ENCODE assay signal across 8 cellular contexts in the genomic region with DNA sequence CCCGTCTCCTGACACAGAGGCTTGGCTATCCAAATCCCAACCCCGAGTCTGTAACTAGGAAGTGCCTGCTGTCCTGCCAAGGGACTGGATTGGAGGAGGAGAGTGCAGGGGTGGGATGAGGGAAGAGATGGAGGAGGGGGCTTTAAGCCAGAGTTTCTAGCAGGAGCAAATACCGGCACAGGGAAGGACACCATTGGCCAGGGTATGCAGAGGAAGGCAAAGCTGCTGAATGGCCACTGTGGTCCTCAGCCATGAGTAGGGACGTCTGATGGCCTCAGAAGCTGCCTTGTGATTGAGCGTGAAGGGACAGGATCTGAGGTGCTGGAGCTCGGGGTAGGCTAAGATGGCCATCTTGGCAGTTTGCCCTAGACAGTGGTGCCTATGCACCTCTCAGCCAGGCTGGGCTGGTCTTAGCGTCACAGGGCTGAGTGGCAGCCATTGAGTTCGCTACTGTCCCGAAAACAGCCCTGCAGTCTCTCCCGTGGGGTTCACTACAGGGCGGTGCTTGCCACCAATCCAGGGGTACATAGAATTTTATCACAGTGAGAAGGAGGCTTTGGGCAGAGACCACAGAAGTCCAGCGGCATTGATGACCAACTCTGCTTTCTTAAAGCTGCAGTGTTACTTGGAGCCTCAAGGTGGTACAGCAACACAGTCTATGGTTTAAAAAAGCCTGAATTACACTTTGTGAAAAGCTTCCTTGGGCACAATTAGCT.
DNase-seq lines count a peak whose midpoint lies in the region; ATAC-seq and TF ChIP-seq lines count a peak whose summit lies in the region.

No MANE protein-coding gene starts in this region.

- H3K27ac Mint-ChIP-seq in neural progenitor cell: no peak overlapping the region

- H3K4me1 Mint-ChIP-seq in neural progenitor cell: no peaks in the 10 kb centered on the region

- TF ChIP-seq CTCF in OCI-LY1 (IDR thresholded peaks at IDR 0.05; ENCODE audit: low read length) (peak; percentile 55), neural progenitor cell (IDR thresholded peaks at IDR 0.05) (peak; percentile 64)

- H3K9ac ChIP-seq in OCI-LY1 (ENCODE audit: low read length) (no peak overlapping the region), neural progenitor cell (no peak overlapping the region)

- no peaks in the 10 kb centered on the region for H3K36me3 Mint-ChIP-seq in neural progenitor cell

- DNase-seq in activated T-cell treated with anti-CD3 and anti-CD28 coated beads, Interleukin-2, amount 50 U/mL, for 1 hour: peak; percentile 26
- DNase-seq in activated T-cell treated with anti-CD3 and anti-CD28 coated beads for 4 hours (no peak), dermis blood vessel endothelial cell (peak; percentile 27), neural progenitor cell (ENCODE audit: low spot score) (peak; percentile 62), activated gamma-delta T cell treated with Interleukin-2 at 50 U/mL for 16 hours (no peak), substantia nigra (lab: John Stamatoyannopoulos, UW) (no peak)

- no peaks in the 10 kb centered on the region for H3K79me2 ChIP-seq in OCI-LY1 (ENCODE audit: insufficient read depth, low read length)
- no peaks in the 10 kb centered on the region for H3K79me2 ChIP-seq in neural progenitor cell (ENCODE audit: low read depth)

- no peaks in the 10 kb centered on the region for H3K27me3 ChIP-seq in OCI-LY1 (ENCODE audit: insufficient read depth, low read length)
- no peaks in the 10 kb centered on the region for H3K27me3 ChIP-seq in neural progenitor cell

- H3K36me3 ChIP-seq in OCI-LY1 (ENCODE audit: insufficient read depth, low read length) (no peaks in the 10 kb centered on the region), neural progenitor cell (no peaks in the 10 kb centered on the region)

- H3K27me3 Mint-ChIP-seq in neural progenitor cell (ENCODE audit: insufficient read depth, low read depth): peaks cover 7% of the 10 kb centered on the region

- no peaks in the 10 kb centered on the region for H3K9me3 Mint-ChIP-seq in neural progenitor cell

- H3K4me3 Mint-ChIP-seq in neural progenitor cell: no peak overlapping the region

- H3K4me3 ChIP-seq in OCI-LY1 (ENCODE audit: low read depth, low read length, poor library complexity, severe bottlenecking) (no peak overlapping the region), neural progenitor cell (no peak overlapping the region)

- H4K20me1 ChIP-seq in OCI-LY1 (ENCODE audit: insufficient read depth, low read length) (no peaks in the 10 kb centered on the region), neural progenitor cell (ENCODE audit: low read depth) (no peaks in the 10 kb centered on the region)

- no peak overlapping the region for H3K27ac ChIP-seq in OCI-LY1 (ENCODE audit: low read depth, low read length, poor library complexity, severe bottlenecking)
- no peak overlapping the region for H3K27ac ChIP-seq in neural progenitor cell
- no peak overlapping the region for H3K27ac ChIP-seq in substantia nigra (ENCODE audit: low read depth, low read length, poor library complexity, severe bottlenecking)

- H3K9me2 ChIP-seq in OCI-LY1 (ENCODE audit: low read depth, low read length): no peaks in the 10 kb centered on the region

- peak; percentile 73 for ATAC-seq in HG02588 (IDR thresholded peaks at IDR 0.05; ENCODE audit: unreplicated experiment)

- H3K9me3 ChIP-seq in OCI-LY1 (ENCODE audit: low read length): no peaks in the 10 kb centered on the region
- no peaks in the 10 kb centered on the region for H3K9me3 ChIP-seq in neural progenitor cell (ENCODE audit: low read depth)

- H3F3A ChIP-seq in OCI-LY1 (ENCODE audit: insufficient read depth, low read length) (no peaks in the 10 kb centered on the region), neural progenitor cell (ENCODE audit: low read depth) (no peaks in the 10 kb centered on the region)

- H3K4me2 ChIP-seq in OCI-LY1 (ENCODE audit: low read length) (no peak overlapping the region), neural progenitor cell (no peak overlapping the region)

- H2AFZ ChIP-seq in OCI-LY1 (ENCODE audit: low read length) (no peak overlapping the region), neural progenitor cell (replicated peaks) (peak overlapping the region; percentile 82)

- H3K4me1 ChIP-seq in OCI-LY1 (ENCODE audit: insufficient read depth, low read length, severe bottlenecking): no peaks in the 10 kb centered on the region
- H3K4me1 ChIP-seq in neural progenitor cell: no peaks in the 10 kb centered on the region

Comparison
In these comparisons a context has a peak if more than half of its experiments do, and no peak if none do; other contexts are left out.
1. DNase-seq: peak in activated T-cell treated with anti-CD3 and anti-CD28 coated beads, Interleukin-2, amount 50 U/mL, for 1 hour (single experiment), dermis blood vessel endothelial cell (single experiment) and neural progenitor cell (single experiment); none in activated T-cell treated with anti-CD3 and anti-CD28 coated beads for 4 hours (single experiment), activated gamma-delta T cell treated with Interleukin-2 at 50 U/mL for 16 hours (single experiment) and substantia nigra (0 of 49).